Comparison of ENCODE assay signal across 13 cellular contexts in genomic region chr1:108057536-108057935, GRCh38.
DNase-seq lines count a peak whose midpoint lies in the region; ATAC-seq, FAIRE-seq and TF ChIP-seq lines count a peak whose summit lies in the region.
"Had no signal": no experiment of that assay in that cellular context is flagged by ENCODE, and none has a peak within 500 bp of the region (broad histone marks: within the 10 kb centered on the region; RNA-seq: fewer than 3 reads in every experiment).

No MANE protein-coding gene starts in this region.

- no peaks in the 10 kb centered on the region for H3K36me3 ChIP-seq in K562 (ENCODE audit: control insufficient read depth, insufficient read depth, low read length)
- no peaks in the 10 kb centered on the region for H3K36me3 ChIP-seq in keratinocyte (ENCODE audit: control insufficient read depth in 2 of 2, extremely low read depth in 1 of 2, insufficient read depth in 2 of 2, low read length in 2 of 2)
- H3K36me3 ChIP-seq: thoracic aorta had no signal

- H3K79me2 ChIP-seq in K562 (ENCODE audit: control insufficient read depth, insufficient read depth, low read length) (no peaks in the 10 kb centered on the region), keratinocyte (ENCODE audit: control insufficient read depth, insufficient read depth, low read length) (no peaks in the 10 kb centered on the region)

- TF ChIP-seq CTCF in K562 (IDR thresholded peaks at IDR 0.05 in 2 of 3, conservative IDR thresholded peaks at IDR 0.05 in 1 of 3; ENCODE audit: insufficient read depth in 2 of 3, low read depth in 1 of 3, low read length in 3 of 3) (no peak), keratinocyte (optimal IDR thresholded peaks at IDR 0.05 in 1 of 3, IDR thresholded peaks at IDR 0.05 in 1 of 3, conservative IDR thresholded peaks at IDR 0.05 in 1 of 3; ENCODE audit: extremely low read depth in 1 of 3, insufficient read depth in 2 of 3, low read length in 3 of 3) (no peak)

- intact Hi-C loops in K562 (cut with micrococcal nuclease) = no loop called here

- TF ChIP-seq POLR2A in K562 (conservative IDR thresholded peaks at IDR 0.05) = no peak

- H3K27me3 ChIP-seq in K562 (ENCODE audit: control insufficient read depth in 2 of 2, insufficient read depth in 2 of 2, low read length in 2 of 2) (peaks cover 0 to 6% of the 10 kb centered on the region in 2 experiments; a peak in 3 of 5 replicates), keratinocyte (ENCODE audit: control insufficient read depth, extremely low read depth, insufficient read depth, low read length) (no peaks in the 10 kb centered on the region)

- 6% methylated on average over 3 of the region's 3 CpGs for WGBS in K562 (ENCODE audit: insufficient coverage, low coverage, missing lambda C conversion rate)

- BruUV-seq in K562 (replicated peaks; lab: Mats Ljungman, UMichigan) = no TSS peak

- H3K4me1 ChIP-seq in K562 (replicated peaks in 1 of 2; ENCODE audit: control insufficient read depth in 2 of 2, insufficient read depth in 2 of 2, low read length in 2 of 2) = no peaks in the 10 kb centered on the region
- peaks cover 4% of the 10 kb centered on the region for H3K4me1 ChIP-seq in keratinocyte (ENCODE audit: control insufficient read depth, extremely low read depth, insufficient read depth, low read length)

- TF ChIP-seq EP300 in K562 (IDR thresholded peaks at IDR 0.05; ENCODE audit: low read length) = no peak

- H3K9me1 ChIP-seq in K562 (ENCODE audit: control insufficient read depth, insufficient read depth, low read length) (no peaks in the 10 kb centered on the region), keratinocyte (ENCODE audit: control insufficient read depth, extremely low read depth, insufficient read depth, low read length) (no peaks in the 10 kb centered on the region)

- no peaks in the 10 kb centered on the region for H4K20me1 ChIP-seq in K562 (replicated peaks; ENCODE audit: control insufficient read depth, insufficient read depth, low read length)
- no peaks in the 10 kb centered on the region for H4K20me1 ChIP-seq in keratinocyte (ENCODE audit: control insufficient read depth, extremely low read depth, insufficient read depth, low read length)

- H2AFZ ChIP-seq in K562 (ENCODE audit: low read depth, low read length) (no peak overlapping the region), keratinocyte (ENCODE audit: control insufficient read depth, low read length) (peak overlapping the region; percentile 70)

- dilution Hi-C loops in keratinocyte (cut with MboI; ENCODE audit: extremely low pct_ligation_motif_present, low sequenced_read_pairs) = no loop called here

- peak; percentile 25 to 28 for DNase-seq in NOMO-1 (lab: John Stamatoyannopoulos, UW; ENCODE audit: unreplicated experiment in 2 of 2)
- DNase-seq in NOMO-1 treated with dmso at 0.1 percent for 144 hours (lab: John Stamatoyannopoulos, UW; ENCODE audit: unreplicated experiment) = no peak
- DNase-seq in K562 (ENCODE audit: extremely low read depth in 1 of 4, low spot score in 3 of 4) = no peak
- DNase-seq in keratinocyte (ENCODE audit: low read depth, low spot score) = no peak
- DNase-seq in ureter (ENCODE audit: low spot score) = peak; percentile 50
- DNase-seq in hippocampal formation (lab: John Stamatoyannopoulos, UW) = no peak
- no peak for DNase-seq in retina
- DNase-seq: ACHN; activated naive CD4-positive, alpha-beta T cell; NCI-H1694; stimulated activated CD4-positive, alpha-beta T cell treated with anti-CD3 and anti-CD28 coated beads, Interleukin-4, amount 100 ng/mL, for 1 hour had no signal

- H3K9ac ChIP-seq in K562 (ENCODE audit: insufficient read depth in 1 of 2, low read depth in 2 of 2, low read length in 2 of 2) (no peak overlapping the region), keratinocyte (ENCODE audit: control insufficient read depth, extremely low read depth, insufficient read depth, low read length) (no peak overlapping the region)

- no peak for FAIRE-seq in K562 (lab: Jason Lieb, UNC)
- FAIRE-seq in keratinocyte (lab: Jason Lieb, UNC) = peak; percentile 53

- POLR2A ChIA-PET in K562 (lab: Yijun Ruan, JAX) = no interaction called here

- H3K9me3 ChIP-seq in K562 (replicated peaks; ENCODE audit: control insufficient read depth, insufficient read depth, low read depth, low read length) = no peaks in the 10 kb centered on the region
- H3K9me3 ChIP-seq in keratinocyte (ENCODE audit: control insufficient read depth, low read depth, low read length) = no peaks in the 10 kb centered on the region

- CTCF ChIA-PET in K562 (lab: Yijun Ruan, JAX; ENCODE audit: low intra/inter-chr PET ratio) = interaction anchor here (0.7 kb wide), 1 partner anchor 973 kb away, joined by 3 read pairs; no protein-coding TSS in a partner anchor

- TF ChIP-seq RAD21 in K562 (CRISPR knock-in tag; conservative IDR thresholded peaks at IDR 0.05 in 1 of 2, IDR thresholded peaks at IDR 0.05 in 1 of 2) = no peak

- H3K27ac ChIP-seq in K562 (ENCODE audit: extremely low read depth, low read depth, low read length) (no peak overlapping the region), keratinocyte (ENCODE audit: control insufficient read depth, insufficient read depth, low read length) (no peak overlapping the region)
- H3K27ac ChIP-seq: thoracic aorta had no signal

- in situ Hi-C loops in K562 (cut with MboI) = no loop called here

- no peak overlapping the region for H3K4me2 ChIP-seq in K562 (ENCODE audit: insufficient read depth, low read length)
- H3K4me2 ChIP-seq in keratinocyte (ENCODE audit: control insufficient read depth, extremely low read depth, insufficient read depth, low read depth, low read length) = peak overlapping the region; percentile 30

- ATAC-seq in K562 (no peak), GM21515 (IDR thresholded peaks at IDR 0.05; ENCODE audit: unreplicated experiment) (no peak)

- H3K4me3 ChIP-seq in K562 (no peak overlapping the region), keratinocyte (ENCODE audit: control insufficient read depth in 2 of 3, extremely low read depth in 1 of 3, insufficient read depth in 2 of 3, low read depth in 1 of 3, low read length in 3 of 3) (no peak overlapping the region)
- H3K4me3 ChIP-seq: thoracic aorta had no signal

TF ChIP-seq in K562, 482 proteins besides CTCF, POLR2A, EP300 and RAD21:
- no peak for TF ChIP-seq FOXO4 (CRISPR knock-in tag; IDR thresholded peaks at IDR 0.05)
- TF ChIP-seq TFE3 (CRISPR knock-in tag; IDR thresholded peaks at IDR 0.05) = peak; percentile 68
- peak; percentile 61 for TF ChIP-seq DACH1 (IDR thresholded peaks at IDR 0.05; ENCODE audit: partially characterized antibody)
- no peak for TF ChIP-seq POLR2B (IDR thresholded peaks at IDR 0.05; ENCODE audit: low read depth, partially characterized antibody)
- TF ChIP-seq GABPA (tag; conservative IDR thresholded peaks at IDR 0.05; ENCODE audit: low read depth) = 0 out of 2 replicates have a peak, but pooled peaks have one; percentile 12

Comparison
In these comparisons a context has a peak if more than half of its experiments do, and no peak if none do; other contexts are left out.
1. DNase-seq: peak in NOMO-1 (2 of 2) and ureter (single experiment); none in NOMO-1 treated with dmso at 0.1 percent for 144 hours (single experiment), K562 (0 of 4), keratinocyte (single experiment), hippocampal formation (0 of 2) and retina (single experiment).